In genomic region chr7:32048970-32049369, GRCh38 we compare ENCODE assay signal across 15 cellular contexts. TPM values are rescaled to one million over a fixed set of nuclear protein-coding genes. Genes with fewer than 3 reads are reported as not detected.
DNase-seq lines count a peak whose midpoint lies in the region; ATAC-seq and TF ChIP-seq lines count a peak whose summit lies in the region.
"Had no signal": no experiment of that assay in that cellular context is flagged by ENCODE, and none has a peak within 500 bp of the region (broad histone marks: within the 10 kb centered on the region; RNA-seq: fewer than 3 reads in every experiment).

No MANE protein-coding gene starts in this region.

- BruUV-seq in PC-9 (replicated peaks; lab: Mats Ljungman, UMichigan): no TSS peak

- no peaks in the 10 kb centered on the region for H3K27me3 ChIP-seq in PC-9 (ENCODE audit: insufficient read depth, low read depth)
- H3K27me3 ChIP-seq: heart right ventricle had no signal

- DNase-seq in left kidney (ENCODE audit: low read depth, low spot score) (peak; percentile 67), PC-9 (no peak), middle frontal gyrus (ENCODE audit: extremely low spot score, low spot score) (no peak)
- no peak for DNase-seq in stimulated activated effector memory CD8-positive, alpha-beta T cell treated with anti-CD3 and anti-CD28 coated beads, Interleukin-12 subunit alpha, Interleukin-12 subunit beta, amount 100 ng/mL, for 72 hours (ENCODE audit: low spot score in 2 of 2)
- no peak for DNase-seq in activated CD8-positive, alpha-beta memory T cell treated with anti-CD3 and anti-CD28 coated beads, Interleukin-2, amount 50 U/mL, for 4 hours
- DNase-seq: activated CD4-positive, alpha-beta T cell treated with anti-CD3 and anti-CD28 coated beads, Interleukin-2, amount 50 U/mL, for 4 hours; activated naive CD8-positive, alpha-beta T cell treated with anti-CD3 and anti-CD28 coated beads for 36 hours; effector CD8-positive, alpha-beta T cell; heart right ventricle; NCI-H748 treated with DMSO at 0.1 percent for 48 hours; stimulated activated CD4-positive, alpha-beta T cell treated with anti-CD3 and anti-CD28 coated beads, Interleukin-4, amount 100 ng/mL, for 24 hours had no signal

- H3F3A ChIP-seq in PC-9 (ENCODE audit: insufficient read depth, low read depth): no peaks in the 10 kb centered on the region

- TF ChIP-seq CTCF in PC-9 (conservative IDR thresholded peaks at IDR 0.05): no peak

- no peaks in the 10 kb centered on the region for H3K36me3 ChIP-seq in PC-9 (ENCODE audit: low read depth)
- H3K36me3 ChIP-seq: prostate gland had no signal

- CTCF ChIA-PET in PC-9 (lab: Charles Lee): no interaction called here

- no peak overlapping the region for H3K4me3 ChIP-seq in PC-9
- H3K4me3 ChIP-seq: heart right ventricle, prostate gland had no signal

- POLR2A ChIA-PET in PC-9 (lab: Charles Lee; ENCODE audit: unreplicated experiment): no interaction called here

- no peaks in the 10 kb centered on the region for H3K36me3 Mint-ChIP-seq in stimulated activated effector memory CD8-positive, alpha-beta T cell treated with anti-CD3 and anti-CD28 coated beads, Interleukin-12 subunit alpha, Interleukin-12 subunit beta, amount 100 ng/mL, for 72 hours
- H3K36me3 Mint-ChIP-seq: activated naive CD8-positive, alpha-beta T cell treated with anti-CD3 and anti-CD28 coated beads for 36 hours had no signal

- no peaks in the 10 kb centered on the region for H3K9me2 ChIP-seq in PC-9 (ENCODE audit: insufficient read depth)

- no peaks in the 10 kb centered on the region for H4K20me1 ChIP-seq in PC-9 (ENCODE audit: insufficient read depth)

- H3K27ac ChIP-seq in PC-9: no peak overlapping the region
- H3K27ac ChIP-seq: prostate gland had no signal

- H3K4me1 ChIP-seq in PC-9 (replicated peaks; ENCODE audit: insufficient read depth): no peaks in the 10 kb centered on the region
- H3K4me1 ChIP-seq: prostate gland had no signal

- no peak overlapping the region for H3K4me3 Mint-ChIP-seq in stimulated activated effector memory CD8-positive, alpha-beta T cell treated with anti-CD3 and anti-CD28 coated beads, Interleukin-12 subunit alpha, Interleukin-12 subunit beta, amount 100 ng/mL, for 72 hours
- H3K4me3 Mint-ChIP-seq: activated naive CD8-positive, alpha-beta T cell treated with anti-CD3 and anti-CD28 coated beads for 36 hours had no signal

- H3K9me3 Mint-ChIP-seq in stimulated activated effector memory CD8-positive, alpha-beta T cell treated with anti-CD3 and anti-CD28 coated beads, Interleukin-12 subunit alpha, Interleukin-12 subunit beta, amount 100 ng/mL, for 72 hours: peaks cover 7% of the 10 kb centered on the region

- H3K9me3 ChIP-seq in PC-9 (ENCODE audit: insufficient read depth, low read depth): no peaks in the 10 kb centered on the region
- H3K9me3 ChIP-seq: heart right ventricle, prostate gland had no signal

- no peak overlapping the region for H3K27ac Mint-ChIP-seq in stimulated activated effector memory CD8-positive, alpha-beta T cell treated with anti-CD3 and anti-CD28 coated beads, Interleukin-12 subunit alpha, Interleukin-12 subunit beta, amount 100 ng/mL, for 72 hours
- H3K27ac Mint-ChIP-seq: activated naive CD8-positive, alpha-beta T cell treated with anti-CD3 and anti-CD28 coated beads for 36 hours had no signal

- no peaks in the 10 kb centered on the region for H3K4me1 Mint-ChIP-seq in stimulated activated effector memory CD8-positive, alpha-beta T cell treated with anti-CD3 and anti-CD28 coated beads, Interleukin-12 subunit alpha, Interleukin-12 subunit beta, amount 100 ng/mL, for 72 hours

- H2AFZ ChIP-seq in PC-9: no peak overlapping the region

- no peak overlapping the region for H3K4me2 ChIP-seq in PC-9

- ATAC-seq in GM18861 (IDR thresholded peaks at IDR 0.05; ENCODE audit: unreplicated experiment) (peak; percentile 81), GM21619 (IDR thresholded peaks at IDR 0.05; ENCODE audit: unreplicated experiment) (peak; percentile 82), HG03521 (IDR thresholded peaks at IDR 0.05; ENCODE audit: unreplicated experiment) (peak; percentile 63)
- ATAC-seq in stimulated activated effector memory CD8-positive, alpha-beta T cell treated with anti-CD3 and anti-CD28 coated beads, Interleukin-12 subunit alpha, Interleukin-12 subunit beta, amount 100 ng/mL, for 72 hours: no peak
- ATAC-seq: heart right ventricle had no signal

- no peaks in the 10 kb centered on the region for H3K79me2 ChIP-seq in PC-9 (ENCODE audit: low read depth)

- intact Hi-C loops in PC-9 (cut with micrococcal nuclease; ENCODE audit: unreplicated experiment): no loop called here

RNA-seq across cellular contexts. Expression of gene PDE1C, which starts 21.2 kb away (rescaled TPM):
- 1.7 and 2.1 TPM in 2 replicates for total RNA-seq in PC-9 (2021)
- total RNA-seq: activated naive CD8-positive, alpha-beta T cell treated with anti-CD3 and anti-CD28 coated beads for 36 hours had no signal
